Comparison of ENCODE assay signal across 18 cellular contexts in genomic region chr12:62722971-62723680, GRCh38.
DNase-seq lines count a peak whose midpoint lies in the region; ATAC-seq and TF ChIP-seq lines count a peak whose summit lies in the region.
"Had no signal": no experiment of that assay in that cellular context is flagged by ENCODE, and none has a peak within 500 bp of the region (broad histone marks: within the 10 kb centered on the region; RNA-seq: fewer than 3 reads in every experiment).

No MANE protein-coding gene starts in this region.

- H3K27ac ChIP-seq in osteoblast (ENCODE audit: low read depth, low read length) = peak overlapping the region; percentile 93
- H3K27ac ChIP-seq: 22Rv1, right lobe of liver had no signal

- no peak for ATAC-seq in natural killer cell treated with Interleukin-12 subunit alpha and Interleukin-12 subunit beta and Interleukin-15 and Interleukin-18, amount 100 ng/mL, for 72 hours
- ATAC-seq: activated T-cell treated with anti-CD3 and anti-CD28 coated beads, Interleukin-2, amount 50 U/mL, for 4 hours; left ventricle myocardium superior; right lobe of liver; stimulated activated naive B cell treated with anti-CD40 and anti-IgM and Interleukin-4, amounts not matched to agents 10 μg/mL and 1 μg/mL and 100 μg/mL, for 72 hours; T-helper 17 cell had no signal

- H3K36me3 ChIP-seq in adipocyte (ENCODE audit: control insufficient read depth, insufficient read depth, low read length, severe bottlenecking) (no peaks in the 10 kb centered on the region), osteoblast (ENCODE audit: insufficient read depth, low read length) (no peaks in the 10 kb centered on the region)
- H3K36me3 ChIP-seq: right lobe of liver had no signal

- no peaks in the 10 kb centered on the region for H3K9me3 Mint-ChIP-seq in natural killer cell treated with Interleukin-12 subunit alpha and Interleukin-12 subunit beta and Interleukin-15 and Interleukin-18, amount 100 ng/mL, for 72 hours
- H3K9me3 Mint-ChIP-seq: activated T-cell treated with anti-CD3 and anti-CD28 coated beads, Interleukin-2, amount 50 U/mL, for 4 hours; CD4-positive, CD25-positive, alpha-beta regulatory T cell; nephron progenitor cell; stimulated activated naive B cell treated with anti-CD40 and anti-IgM and Interleukin-4, amounts not matched to agents 10 μg/mL and 1 μg/mL and 100 μg/mL, for 72 hours had no signal

- H3K27me3 Mint-ChIP-seq in natural killer cell treated with Interleukin-12 subunit alpha and Interleukin-12 subunit beta and Interleukin-15 and Interleukin-18, amount 100 ng/mL, for 72 hours = peaks cover 0 to 11% of the 10 kb centered on the region in 2 donors

- H3K36me3 Mint-ChIP-seq in natural killer cell treated with Interleukin-12 subunit alpha and Interleukin-12 subunit beta and Interleukin-15 and Interleukin-18, amount 100 ng/mL, for 72 hours = no peaks in the 10 kb centered on the region
- H3K36me3 Mint-ChIP-seq: CD4-positive, CD25-positive, alpha-beta regulatory T cell; stimulated activated naive B cell treated with anti-CD40 and anti-IgM and Interleukin-4, amounts not matched to agents 10 μg/mL and 1 μg/mL and 100 μg/mL, for 72 hours had no signal

- H3K79me2 ChIP-seq in osteoblast (ENCODE audit: insufficient read depth, low read length) = no peaks in the 10 kb centered on the region

- H3K4me3 ChIP-seq in adipocyte (ENCODE audit: low read length) (no peak overlapping the region), osteoblast (ENCODE audit: insufficient read depth, low read length) (no peak overlapping the region)
- H3K4me3 ChIP-seq: right lobe of liver had no signal

- H3K9ac ChIP-seq in adipocyte (ENCODE audit: low read length) = peak overlapping the region; percentile 71

- H3K4me3 Mint-ChIP-seq in natural killer cell treated with Interleukin-12 subunit alpha and Interleukin-12 subunit beta and Interleukin-15 and Interleukin-18, amount 100 ng/mL, for 72 hours = no peak overlapping the region
- H3K4me3 Mint-ChIP-seq: activated T-cell treated with anti-CD3 and anti-CD28 coated beads, Interleukin-2, amount 50 U/mL, for 4 hours; CD4-positive, CD25-positive, alpha-beta regulatory T cell; nephron progenitor cell; stimulated activated naive B cell treated with anti-CD40 and anti-IgM and Interleukin-4, amounts not matched to agents 10 μg/mL and 1 μg/mL and 100 μg/mL, for 72 hours; T-helper 17 cell had no signal

- no peak overlapping the region for H3K27ac Mint-ChIP-seq in natural killer cell treated with Interleukin-12 subunit alpha and Interleukin-12 subunit beta and Interleukin-15 and Interleukin-18, amount 100 ng/mL, for 72 hours
- H3K27ac Mint-ChIP-seq: CD4-positive, CD25-positive, alpha-beta regulatory T cell; nephron progenitor cell; stimulated activated naive B cell treated with anti-CD40 and anti-IgM and Interleukin-4, amounts not matched to agents 10 μg/mL and 1 μg/mL and 100 μg/mL, for 72 hours; T-helper 17 cell had no signal

- no peak for TF ChIP-seq CTCF in osteoblast (IDR thresholded peaks at IDR 0.05; ENCODE audit: extremely low read depth, low read depth, low read length)

- DNase-seq in DMS 273 (lab: John Stamatoyannopoulos, UW; ENCODE audit: unreplicated experiment) = peak; percentile 34
- no peak for DNase-seq in DMS 273 treated with DMSO at 0.1 percent for 48 hours (lab: John Stamatoyannopoulos, UW)
- peak; percentile 65 for DNase-seq in NCI-H1694 treated with DMSO at 0.1 percent for 48 hours (lab: John Stamatoyannopoulos, UW)
- no peak for DNase-seq in adipocyte (ENCODE audit: low read depth)
- no peak for DNase-seq in osteoblast (ENCODE audit: insufficient read length, low spot score, missing footprints)
- no peak for DNase-seq in HuH-7.5 (ENCODE audit: low spot score)
- no peak for DNase-seq in foreskin melanocyte
- DNase-seq in natural killer cell treated with Interleukin-12 subunit alpha and Interleukin-12 subunit beta and Interleukin-15 and Interleukin-18, amount 100 ng/mL, for 72 hours (ENCODE audit: low spot score) = no peak
- DNase-seq: activated CD4-positive, alpha-beta T cell treated with anti-CD3 and anti-CD28 coated beads for 4 hours; activated T-cell treated with anti-CD3 and anti-CD28 coated beads, Interleukin-2, amount 50 U/mL, for 4 hours; CD4-positive, CD25-positive, alpha-beta regulatory T cell; left ventricle myocardium superior; NCI-H2107; nephron progenitor cell; right lobe of liver; stimulated activated naive B cell treated with anti-CD40 and anti-IgM and Interleukin-4, amounts not matched to agents 10 μg/mL and 1 μg/mL and 100 μg/mL, for 72 hours; T-helper 17 cell had no signal

- no peaks in the 10 kb centered on the region for H3K4me1 Mint-ChIP-seq in natural killer cell treated with Interleukin-12 subunit alpha and Interleukin-12 subunit beta and Interleukin-15 and Interleukin-18, amount 100 ng/mL, for 72 hours (ENCODE audit: low read depth in 2 of 2)
- H3K4me1 Mint-ChIP-seq: CD4-positive, CD25-positive, alpha-beta regulatory T cell; stimulated activated naive B cell treated with anti-CD40 and anti-IgM and Interleukin-4, amounts not matched to agents 10 μg/mL and 1 μg/mL and 100 μg/mL, for 72 hours; T-helper 17 cell had no signal

- H2AFZ ChIP-seq in osteoblast (ENCODE audit: low read length) = no peak overlapping the region

- no peak overlapping the region for H3K4me2 ChIP-seq in osteoblast (ENCODE audit: insufficient read depth, low read length)

- H4K20me1 ChIP-seq in osteoblast (ENCODE audit: insufficient read depth, low read length) = no peaks in the 10 kb centered on the region

- H3K9me3 ChIP-seq in adipocyte (ENCODE audit: control insufficient read depth, low read length) (no peaks in the 10 kb centered on the region), osteoblast (ENCODE audit: low read depth, low read length) (no peaks in the 10 kb centered on the region)
- H3K9me3 ChIP-seq: right lobe of liver had no signal

- H3K4me1 ChIP-seq in adipocyte (ENCODE audit: control insufficient read depth, insufficient read depth, low read length) (peaks cover 70% of the 10 kb centered on the region), osteoblast (ENCODE audit: insufficient read depth, low read length) (peaks cover 40% of the 10 kb centered on the region)
- H3K4me1 ChIP-seq: right lobe of liver had no signal

- H3K27me3 ChIP-seq in adipocyte (replicated peaks; ENCODE audit: control insufficient read depth, insufficient read depth, low read length) = no peaks in the 10 kb centered on the region
- H3K27me3 ChIP-seq in osteoblast (ENCODE audit: insufficient read depth, low read length) = no peaks in the 10 kb centered on the region
- H3K27me3 ChIP-seq: right lobe of liver had no signal

Comparison
In these comparisons a context has a peak if more than half of its experiments do, and no peak if none do; other contexts are left out.
1. DNase-seq: peak in DMS 273 (single experiment) and NCI-H1694 treated with DMSO at 0.1 percent for 48 hours (single experiment); none in DMS 273 treated with DMSO at 0.1 percent for 48 hours (single experiment), adipocyte (single experiment), osteoblast (single experiment), HuH-7.5 (single experiment), foreskin melanocyte (single experiment) and natural killer cell treated with Interleukin-12 subunit alpha and Interleukin-12 subunit beta and Interleukin-15 and Interleukin-18, amount 100 ng/mL, for 72 hours (single experiment).